ENCODE assay signal across 16 cellular contexts in the genomic region with DNA sequence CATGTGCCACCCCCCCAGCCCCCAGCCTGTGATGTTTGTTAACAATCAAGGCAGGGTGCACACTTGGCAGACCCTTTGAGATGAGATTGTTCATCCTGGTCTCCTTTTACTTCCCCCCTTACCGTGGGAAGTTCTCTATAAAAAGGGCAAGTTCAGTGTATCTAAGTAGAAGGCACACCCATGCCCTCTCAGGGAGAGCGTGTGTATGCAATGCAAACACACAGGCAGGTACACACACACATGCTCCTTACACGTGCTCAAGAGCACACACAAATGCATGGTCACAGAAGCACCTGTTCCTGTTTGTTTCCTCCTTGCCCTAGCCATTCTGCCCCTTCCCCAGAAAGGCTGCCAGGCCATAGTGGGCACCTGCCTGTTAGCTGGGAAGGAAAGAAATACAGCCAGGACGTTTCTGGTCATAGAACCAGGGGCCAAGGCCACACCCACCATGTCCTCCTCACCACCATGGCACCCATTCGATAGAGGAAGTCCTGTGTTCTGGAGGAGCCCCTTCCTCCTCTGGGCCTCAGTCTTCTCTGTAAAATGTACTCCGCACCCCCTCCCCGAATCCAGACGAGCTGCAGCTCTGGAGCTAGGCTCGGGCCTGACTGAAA. TPM values are rescaled to one million over a fixed set of nuclear protein-coding genes. Genes with fewer than 3 reads are reported as not detected.
DNase-seq lines count a peak whose midpoint lies in the region; ATAC-seq, FAIRE-seq and TF ChIP-seq lines count a peak whose summit lies in the region.
"Had no signal": no experiment of that assay in that cellular context is flagged by ENCODE, and none has a peak within 500 bp of the region (broad histone marks: within the 10 kb centered on the region; RNA-seq: fewer than 3 reads in every experiment).

No MANE protein-coding gene starts in this region.

- H3K27ac ChIP-seq in esophagus squamous epithelium, result no peak overlapping the region
- H3K27ac ChIP-seq: WERI-Rb-1 had no signal

- peak overlapping the region; percentile 23 for H3K4me3 Mint-ChIP-seq in activated naive CD4-positive, alpha-beta T cell treated with anti-CD3 and anti-CD28 coated beads, Interleukin-2, amount 50 U/mL, for 24 hours
- peak overlapping the region; percentile 94 for H3K4me3 Mint-ChIP-seq in neural crest cell
- H3K4me3 Mint-ChIP-seq: stimulated activated naive CD8-positive, alpha-beta T cell treated with anti-CD3 and anti-CD28 coated beads, Interleukin-15, Interleukin-2, amounts not matched to agents 100 ng/mL and 50 ng/mL, for 24 hours had no signal

- ATAC-seq in HG02970 (IDR thresholded peaks at IDR 0.05; ENCODE audit: low FRiP score, unreplicated experiment), result no peak
- ATAC-seq: natural killer cell had no signal

- H3K9me3 Mint-ChIP-seq in activated naive CD4-positive, alpha-beta T cell treated with anti-CD3 and anti-CD28 coated beads, Interleukin-2, amount 50 U/mL, for 24 hours, result no peaks in the 10 kb centered on the region
- H3K9me3 Mint-ChIP-seq in neural crest cell, result no peaks in the 10 kb centered on the region
- H3K9me3 Mint-ChIP-seq: natural killer cell; stimulated activated naive CD8-positive, alpha-beta T cell treated with anti-CD3 and anti-CD28 coated beads, Interleukin-15, Interleukin-2, amounts not matched to agents 100 ng/mL and 50 ng/mL, for 24 hours had no signal

- 63 to 67% methylated on average over 5 of the region's 9 CpGs for WGBS in esophagus squamous epithelium, 2 donors

- peaks cover 13% of the 10 kb centered on the region for H3K4me1 Mint-ChIP-seq in activated naive CD4-positive, alpha-beta T cell treated with anti-CD3 and anti-CD28 coated beads, Interleukin-2, amount 50 U/mL, for 24 hours
- peaks cover 38% of the 10 kb centered on the region for H3K4me1 Mint-ChIP-seq in neural crest cell

- intact Hi-C loops in esophagus squamous epithelium (cut with DNase I), result loop anchor here (10.0 kb wide), 1 partner anchor 48 kb away; no protein-coding TSS in a partner anchor

- no peaks in the 10 kb centered on the region for H3K36me3 ChIP-seq in esophagus squamous epithelium
- H3K36me3 ChIP-seq: WERI-Rb-1 had no signal

- no peaks in the 10 kb centered on the region for H3K9me3 ChIP-seq in esophagus squamous epithelium

- peak; percentile 44 for FAIRE-seq in urothelium cell line (lab: Jason Lieb, UNC)
- FAIRE-seq: GM18507 had no signal

- peaks cover 19 to 99% (median 46%) of the 10 kb centered on the region in 3 donors for H3K4me1 ChIP-seq in esophagus squamous epithelium

- no peak overlapping the region for H3K27ac Mint-ChIP-seq in activated naive CD4-positive, alpha-beta T cell treated with anti-CD3 and anti-CD28 coated beads, Interleukin-2, amount 50 U/mL, for 24 hours
- H3K27ac Mint-ChIP-seq in neural crest cell (ENCODE audit: unreplicated experiment), result no peak overlapping the region
- H3K27ac Mint-ChIP-seq: natural killer cell; stimulated activated naive CD8-positive, alpha-beta T cell treated with anti-CD3 and anti-CD28 coated beads, Interleukin-15, Interleukin-2, amounts not matched to agents 100 ng/mL and 50 ng/mL, for 24 hours had no signal

- peaks cover 0 to 79% (median 2%) of the 10 kb centered on the region in 4 donors for H3K27me3 ChIP-seq in esophagus squamous epithelium

- H3K4me3 ChIP-seq in esophagus squamous epithelium (peak overlapping the region in 3 of 4 donors; percentile 52 to 92 (median 80)), foreskin fibroblast (ENCODE audit: low read depth in 1 of 2, low read length in 2 of 2) (no peak overlapping the region)

- no peak for TF ChIP-seq POLR2A in esophagus squamous epithelium (IDR thresholded peaks at IDR 0.05)

- TF ChIP-seq CTCF in esophagus squamous epithelium (IDR thresholded peaks at IDR 0.05), result no peak
- TF ChIP-seq CTCF in neural crest cell (conservative IDR thresholded peaks at IDR 0.05), result no peak
- TF ChIP-seq CTCF in GM10266 (IDR thresholded peaks at IDR 0.05; ENCODE audit: control insufficient read depth, insufficient read depth, low read depth, missing control alignments), result no peak
- TF ChIP-seq CTCF in foreskin fibroblast (IDR thresholded peaks at IDR 0.05; ENCODE audit: low read depth, low read length), result no peak

- H3K36me3 Mint-ChIP-seq in activated naive CD4-positive, alpha-beta T cell treated with anti-CD3 and anti-CD28 coated beads, Interleukin-2, amount 50 U/mL, for 24 hours, result no peaks in the 10 kb centered on the region
- H3K36me3 Mint-ChIP-seq in neural crest cell (ENCODE audit: low read depth), result no peaks in the 10 kb centered on the region
- H3K36me3 Mint-ChIP-seq: natural killer cell had no signal

- no peak for DNase-seq in activated naive CD4-positive, alpha-beta T cell (lab: John Stamatoyannopoulos, UW)
- DNase-seq in esophagus squamous epithelium (lab: John Stamatoyannopoulos, UW) (no peak), neural crest cell (ENCODE audit: low read depth, low spot score) (no peak), urothelium cell line (ENCODE audit: low spot score) (no peak), GM10266 (ENCODE audit: extremely low spot score) (no peak), foreskin fibroblast (no peak)
- DNase-seq: activated CD8-positive, alpha-beta memory T cell treated with anti-CD3 and anti-CD28 coated beads, Interleukin-2, amount 50 U/mL, for 48 hours; anterior cingulate cortex; natural killer cell; NCI-H345; stimulated activated CD4-positive, alpha-beta T cell treated with anti-CD3 and anti-CD28 coated beads, Interleukin-2, amount 100 ng/mL, for 24 hours; WERI-Rb-1 had no signal

- H3K27me3 Mint-ChIP-seq in activated naive CD4-positive, alpha-beta T cell treated with anti-CD3 and anti-CD28 coated beads, Interleukin-2, amount 50 U/mL, for 24 hours, result peaks cover 30% of the 10 kb centered on the region
- H3K27me3 Mint-ChIP-seq in neural crest cell (ENCODE audit: low read depth), result peaks cover 37% of the 10 kb centered on the region

RNA-seq across cellular contexts. Expression of gene ATOH8, which starts 3.1 kb away (rescaled TPM):
- total RNA-seq in esophagus squamous epithelium, result 10 to 100 TPM in 2 of 4 donors, 1 to 10 TPM in 2; 2.0 to 24.6 (median 7.6) TPM
- 6.9 and 7.7 TPM in 2 replicates for total RNA-seq in neural crest cell

Comparison
In these comparisons a context has a peak if more than half of its experiments do, and no peak if none do; other contexts are left out.
1. H3K4me3 ChIP-seq: peak in esophagus squamous epithelium (3 of 4); none in foreskin fibroblast (0 of 2).